36 cellular contexts compared by ENCODE assay signal in genomic region chr12:57343703-57344378, GRCh38.
DNase-seq lines count a peak whose midpoint lies in the region; ATAC-seq, FAIRE-seq and TF ChIP-seq lines count a peak whose summit lies in the region.
"Had no signal": no experiment of that assay in that cellular context is flagged by ENCODE, and none has a peak within 500 bp of the region (broad histone marks: within the 10 kb centered on the region; RNA-seq: fewer than 3 reads in every experiment).

No MANE protein-coding gene starts in this region.

- H3K9me3 ChIP-seq in K562 (replicated peaks; ENCODE audit: control insufficient read depth, insufficient read depth, low read depth, low read length), result no peaks in the 10 kb centered on the region
- H3K9me3 ChIP-seq: mucosa of descending colon, prostate gland, stomach, uterus had no signal

- in situ Hi-C loops in K562 (cut with MboI), result no loop called here

- H3K9me1 ChIP-seq in K562 (ENCODE audit: control insufficient read depth, insufficient read depth, low read length), result no peaks in the 10 kb centered on the region

- no peaks in the 10 kb centered on the region; the same call in none of the 2 replicates for H3K36me3 ChIP-seq in GM06990 (ENCODE audit: control insufficient read depth, insufficient read depth, low read length)
- no peaks in the 10 kb centered on the region for H3K36me3 ChIP-seq in K562 (ENCODE audit: control insufficient read depth, insufficient read depth, low read length)
- H3K36me3 ChIP-seq: prostate gland, uterus had no signal

- TF ChIP-seq POLR2A in K562 (conservative IDR thresholded peaks at IDR 0.05) (no peak), GM12891 (IDR thresholded peaks at IDR 0.05; ENCODE audit: low read depth, low read length) (no peak)

- intact Hi-C loops in K562 (cut with micrococcal nuclease), result no loop called here

- no peak for TF ChIP-seq EP300 in K562 (IDR thresholded peaks at IDR 0.05; ENCODE audit: low read length)

- H3K4me3 ChIP-seq in GM06990 (replicated peaks; ENCODE audit: low read depth, low read length) (no peak overlapping the region), K562 (no peak overlapping the region)
- H3K4me3 ChIP-seq: coronary artery, lung, mucosa of descending colon, prostate gland, stomach, uterus had no signal

- FAIRE-seq in K562 (lab: Jason Lieb, UNC) (peak; percentile 32), GM12891 (lab: Jason Lieb, UNC) (no peak)
- FAIRE-seq: A204.1, astrocyte had no signal

- CTCF ChIA-PET in K562 (lab: Yijun Ruan, JAX; ENCODE audit: low intra/inter-chr PET ratio), result interaction anchor here (0.6 kb wide), 1 partner anchor 75 kb away, joined by 3 read pairs; no protein-coding TSS in a partner anchor

- POLR2A ChIA-PET in K562 (lab: Yijun Ruan, JAX), result no interaction called here

- H3K9ac ChIP-seq in K562 (ENCODE audit: insufficient read depth in 1 of 2, low read depth in 2 of 2, low read length in 2 of 2), result no peak overlapping the region

- no peak for TF ChIP-seq CTCF in GM06990 (IDR thresholded peaks at IDR 0.05; ENCODE audit: insufficient read depth, low read length, poor library complexity, severe bottlenecking)
- TF ChIP-seq CTCF in GM20000 (IDR thresholded peaks at IDR 0.05; ENCODE audit: extremely low read depth, missing control alignments), result no peak
- TF ChIP-seq CTCF in K562 (IDR thresholded peaks at IDR 0.05 in 2 of 3, conservative IDR thresholded peaks at IDR 0.05 in 1 of 3; ENCODE audit: insufficient read depth in 2 of 3, low read depth in 1 of 3, low read length in 3 of 3), result no peak

- H3K27me3 ChIP-seq in GM06990 (replicated peaks; ENCODE audit: control insufficient read depth, insufficient read depth, low read length) (no peaks in the 10 kb centered on the region), K562 (ENCODE audit: control insufficient read depth in 2 of 2, insufficient read depth in 2 of 2, low read length in 2 of 2) (no peaks in the 10 kb centered on the region)
- H3K27me3 ChIP-seq: stomach, uterus had no signal

- ATAC-seq in K562, result no peak
- ATAC-seq: HCT116; left cardiac atrium; mucosa of descending colon; natural killer cell treated with Interleukin-12 subunit alpha and Interleukin-12 subunit beta and Interleukin-15 and Interleukin-18, amount 100 ng/mL, for 72 hours; sciatic nerve; T-cell had no signal

- no peaks in the 10 kb centered on the region for H3K79me2 ChIP-seq in K562 (ENCODE audit: control insufficient read depth, insufficient read depth, low read length)

- H2AFZ ChIP-seq in K562 (ENCODE audit: low read depth, low read length), result no peak overlapping the region

- H4K20me1 ChIP-seq in K562 (replicated peaks; ENCODE audit: control insufficient read depth, insufficient read depth, low read length), result no peaks in the 10 kb centered on the region

- BruUV-seq in K562 (replicated peaks; lab: Mats Ljungman, UMichigan), result no TSS peak

- WGBS in K562 (ENCODE audit: insufficient coverage, low coverage, missing lambda C conversion rate), result 73% methylated on average over 7 of the region's 7 CpGs

- no peak overlapping the region for H3K4me2 ChIP-seq in K562 (ENCODE audit: insufficient read depth, low read length)

- H3K27ac ChIP-seq in K562 (ENCODE audit: extremely low read depth, low read depth, low read length), result no peak overlapping the region
- H3K27ac ChIP-seq: coronary artery, prostate gland, stomach, uterus had no signal

- H3K4me1 ChIP-seq in K562 (replicated peaks in 1 of 2; ENCODE audit: control insufficient read depth in 2 of 2, insufficient read depth in 2 of 2, low read length in 2 of 2), result peaks cover 4 to 17% of the 10 kb centered on the region in 2 experiments
- H3K4me1 ChIP-seq: uterus had no signal

- TF ChIP-seq RAD21 in K562 (CRISPR knock-in tag; conservative IDR thresholded peaks at IDR 0.05 in 1 of 2, IDR thresholded peaks at IDR 0.05 in 1 of 2), result no peak

- peak; percentile 5 to 26 for DNase-seq in activated CD4-positive, alpha-beta T cell treated with anti-CD3 and anti-CD28 coated beads, Interleukin-2, amount 50 U/mL, for 48 hours
- no peak for DNase-seq in activated CD4-positive, alpha-beta T cell treated with anti-CD3 and anti-CD28 coated beads, Interleukin-2, amount 50 U/mL, for 1 hour
- peak; percentile 9 for DNase-seq in GM06990 (ENCODE audit: extremely low read depth, insufficient read length)
- peak; percentile 42 for DNase-seq in GM20000 (ENCODE audit: low spot score)
- DNase-seq in K562 (ENCODE audit: extremely low read depth in 1 of 4, low spot score in 3 of 4), result no peak
- no peak for DNase-seq in GM12891 (ENCODE audit: insufficient read length, low spot score)
- no peak for DNase-seq in T1000 (lab: John Stamatoyannopoulos, UW)
- no peak for DNase-seq in mesenteric fat pad (ENCODE audit: low spot score)
- DNase-seq: activated B cell treated with CpG ODN at 0.5 μM for 24 hours; Calu3; caudate nucleus; DMS79 treated with DMSO at 0.1 percent for 48 hours; effector CD8-positive, alpha-beta T cell; GDM1; hippocampal formation; IMR-90; left cardiac atrium; mucosa of descending colon; NCI-H1436 treated with DMSO at 0.1 percent for 48 hours; NCI-H2081 treated with DMSO at 0.1 percent for 48 hours; NCI-H226; NCI-H526 treated with DMSO at 0.1 percent for 48 hours; NK-92 treated with Interleukin-12 subunit alpha and Interleukin-12 subunit beta, amount 100 ng/mL, for 24 hours; occipital lobe; stimulated activated CD4-positive, alpha-beta T cell treated with anti-CD3 and anti-CD28 coated beads, Interleukin-12 subunit alpha, Interleukin-12 subunit beta, amount 100 ng/mL, for 4 hours; stomach; T-cell; uterus had no signal

TF ChIP-seq in K562, 482 proteins besides CTCF, POLR2A, EP300 and RAD21 (continues in another document):
- TF ChIP-seq PHTF2 (CRISPR knock-in tag; IDR thresholded peaks at IDR 0.05) (no peak), TGIF2 (CRISPR knock-in tag; IDR thresholded peaks at IDR 0.05) (no peak), PHB2 (IDR thresholded peaks at IDR 0.05; ENCODE audit: low read depth) (no peak), SIN3B (IDR thresholded peaks at IDR 0.05; ENCODE audit: low read depth) (no peak), PPARD (CRISPR knock-in tag; IDR thresholded peaks at IDR 0.05) (no peak), ZEB2 (IDR thresholded peaks at IDR 0.05) (no peak), ZNF395 (CRISPR knock-in tag; IDR thresholded peaks at IDR 0.05) (no peak), RBBP5 (IDR thresholded peaks at IDR 0.05; ENCODE audit: borderline replicate concordance, insufficient read depth, low read length, poor library complexity, severe bottlenecking) (no peak), NFE2L1 (tag; IDR thresholded peaks at IDR 0.05; ENCODE audit: borderline replicate concordance, low read depth) (no peak), POLR2B (IDR thresholded peaks at IDR 0.05; ENCODE audit: low read depth, partially characterized antibody) (no peak), EHMT2 (IDR thresholded peaks at IDR 0.05) (no peak)

TF ChIP-seq in GM12891, 5 proteins besides CTCF, POLR2A, EP300 and RAD21:
- TF ChIP-seq SPI1 (IDR thresholded peaks at IDR 0.05; ENCODE audit: low read depth, low read length) (no peak), POLR2AphosphoS5 (IDR thresholded peaks at IDR 0.05; ENCODE audit: low read depth, low read length) (no peak), TAF1 (IDR thresholded peaks at IDR 0.05; ENCODE audit: low read depth, low read length) (no peak), POU2F2 (IDR thresholded peaks at IDR 0.05; ENCODE audit: low read depth, low read length) (no peak), PAX5 (IDR thresholded peaks at IDR 0.05; ENCODE audit: insufficient read depth, low read length, severe bottlenecking) (no peak)

Comparison
In these comparisons a context has a peak if more than half of its experiments do, and no peak if none do; other contexts are left out.
1. DNase-seq: peak in activated CD4-positive, alpha-beta T cell treated with anti-CD3 and anti-CD28 coated beads, Interleukin-2, amount 50 U/mL, for 48 hours (2 of 2), GM06990 (single experiment) and GM20000 (single experiment); none in activated CD4-positive, alpha-beta T cell treated with anti-CD3 and anti-CD28 coated beads, Interleukin-2, amount 50 U/mL, for 1 hour (single experiment), K562 (0 of 4), GM12891 (single experiment), T1000 (single experiment) and mesenteric fat pad (single experiment).